Comparison of ENCODE assay signal across 8 cellular contexts in genomic region chr11:64246874-64247728, GRCh38. TPM values are rescaled to one million over a fixed set of nuclear protein-coding genes. Genes with fewer than 3 reads are reported as not detected.
DNase-seq lines count a peak whose midpoint lies in the region; ATAC-seq and TF ChIP-seq lines count a peak whose summit lies in the region.

PPP1R14B (minus strand) TSS chr11:64246943; CDS start chr11:64246673, 270 bp downstream.

- peaks cover 35% of the 10 kb centered on the region for H3K36me3 ChIP-seq in MG63
- H3K36me3 ChIP-seq in stomach smooth muscle (ENCODE audit: control insufficient read depth in 2 of 2, insufficient read depth in 2 of 2, low read length in 2 of 2): peaks cover 0 to 7% of the 10 kb centered on the region in 2 donors

- no peaks in the 10 kb centered on the region for H3K36me3 Mint-ChIP-seq in natural killer cell treated with Interleukin-12 subunit alpha and Interleukin-12 subunit beta and Interleukin-15 and Interleukin-18, amount 100 ng/mL, for 72 hours

- peak within 1 kb of the TSS; percentile 95 for H3K4me3 ChIP-seq in MG63
- H3K4me3 ChIP-seq in stomach smooth muscle (ENCODE audit: low read length in 2 of 2): peak within 1 kb of the TSS; percentile 87 to 96

- no peaks in the 10 kb centered on the region for H3K27me3 Mint-ChIP-seq in natural killer cell treated with Interleukin-12 subunit alpha and Interleukin-12 subunit beta and Interleukin-15 and Interleukin-18, amount 100 ng/mL, for 72 hours

- H3K9me3 Mint-ChIP-seq in natural killer cell treated with Interleukin-12 subunit alpha and Interleukin-12 subunit beta and Interleukin-15 and Interleukin-18, amount 100 ng/mL, for 72 hours: no peaks in the 10 kb centered on the region

- H3K4me3 Mint-ChIP-seq in natural killer cell treated with Interleukin-12 subunit alpha and Interleukin-12 subunit beta and Interleukin-15 and Interleukin-18, amount 100 ng/mL, for 72 hours: peak within 1 kb of the TSS; percentile 86

- TF ChIP-seq CTCF in AG09319 (IDR thresholded peaks at IDR 0.05; ENCODE audit: low read depth, low read length): no peak; the same call in 1 of the 2 replicates

- peaks cover 10 to 33% of the 10 kb centered on the region in 2 donors for H3K4me1 Mint-ChIP-seq in natural killer cell treated with Interleukin-12 subunit alpha and Interleukin-12 subunit beta and Interleukin-15 and Interleukin-18, amount 100 ng/mL, for 72 hours (ENCODE audit: low read depth in 2 of 2)

- H3K9ac ChIP-seq in stomach smooth muscle (ENCODE audit: low read length in 2 of 2): peak within 1 kb of the TSS; percentile 70 to 71

- no peaks in the 10 kb centered on the region for H3K27me3 ChIP-seq in MG63
- H3K27me3 ChIP-seq in stomach smooth muscle (ENCODE audit: control insufficient read depth in 1 of 2, insufficient read depth in 2 of 2, low read length in 2 of 2): no peaks in the 10 kb centered on the region

- ATAC-seq in GM19395 (IDR thresholded peaks at IDR 0.05; ENCODE audit: unreplicated experiment): peak; percentile 46
- ATAC-seq in natural killer cell treated with Interleukin-12 subunit alpha and Interleukin-12 subunit beta and Interleukin-15 and Interleukin-18, amount 100 ng/mL, for 72 hours: peak; percentile 74 to 83

- H3K9me3 ChIP-seq in MG63 (no peaks in the 10 kb centered on the region), stomach smooth muscle (ENCODE audit: control insufficient read depth in 2 of 2, low read length in 2 of 2) (no peaks in the 10 kb centered on the region)

- H3K27ac ChIP-seq in stomach smooth muscle (ENCODE audit: low read length): peak within 1 kb of the TSS; percentile 87

- DNase-seq in AG09319 (ENCODE audit: extremely low read depth, low read depth): peak; percentile 44
- DNase-seq in MG63: peak; percentile 92
- peak; percentile 80 for DNase-seq in SIG-M5 treated with dmso at 0.1 percent for 504 hours (lab: John Stamatoyannopoulos, UW; ENCODE audit: unreplicated experiment)
- peak; percentile 79 for DNase-seq in activated gamma-delta T cell treated with Interleukin-2 at 50 U/mL for 16 hours
- peak; percentile 76 for DNase-seq in fibroblast of the conjunctiva (ENCODE audit: low read depth)
- DNase-seq in natural killer cell treated with Interleukin-12 subunit alpha and Interleukin-12 subunit beta and Interleukin-15 and Interleukin-18, amount 100 ng/mL, for 72 hours (ENCODE audit: low spot score): peak; percentile 86

- H3K27ac Mint-ChIP-seq in natural killer cell treated with Interleukin-12 subunit alpha and Interleukin-12 subunit beta and Interleukin-15 and Interleukin-18, amount 100 ng/mL, for 72 hours: peak within 1 kb of the TSS; percentile 81 to 83

- peaks cover 53% of the 10 kb centered on the region for H3K4me1 ChIP-seq in stomach smooth muscle (ENCODE audit: control insufficient read depth, insufficient read depth, low read length)

RNA-seq across cellular contexts. Expression of gene PPP1R14B, which starts in this region (rescaled TPM):
- 506 and 662 TPM in 2 replicates for total RNA-seq in MG63 (2014; rRNA removed; shearing (Covaris generic); ENCODE audit: low replicate concordance)
- 100 to 1,000 TPM; 130 to 236 TPM for total RNA-seq in natural killer cell treated with Interleukin-12 subunit alpha and Interleukin-12 subunit beta and Interleukin-15 and Interleukin-18, amount 100 ng/mL, for 72 hours

Comparison
In these comparisons a context has a peak if more than half of its experiments do, and no peak if none do; other contexts are left out.
1. Peak in every context shown above with its lines: DNase-seq, ATAC-seq, H3K4me3 ChIP-seq and H3K27ac ChIP-seq.